In genomic region chr7:30596721-30597120, GRCh38 we compare ENCODE assay signal across 8 cellular contexts. TPM values are rescaled to one million over a fixed set of nuclear protein-coding genes. Genes with fewer than 3 reads are reported as not detected.
A peak's percentile ranks its signal among the peaks of the same experiment; 100 is the strongest.
DNase-seq lines count a peak whose midpoint lies in the region; ATAC-seq and TF ChIP-seq lines count a peak whose summit lies in the region.

No MANE protein-coding gene starts in this region.

- ATAC-seq in HG03342 (IDR thresholded peaks at IDR 0.05; ENCODE audit: unreplicated experiment) (no peak), omental fat pad (ENCODE audit: low FRiP score) (no peak)

- peaks cover 44% of the 10 kb centered on the region for H3K36me3 Mint-ChIP-seq in activated naive CD4-positive, alpha-beta T cell treated with anti-CD3 and anti-CD28 coated beads, Interleukin-2, amount 10 ng/mL, durations not matched to agents 7 days and 5 days

- peak overlapping the region in 4 of 5 donors; percentile 54 to 99 (median 92) for H3K9ac ChIP-seq in subcutaneous abdominal adipose tissue (ENCODE audit: low read length in 5 of 5)

- H3K27ac Mint-ChIP-seq in activated naive CD4-positive, alpha-beta T cell treated with anti-CD3 and anti-CD28 coated beads, Interleukin-2, amount 10 ng/mL, durations not matched to agents 7 days and 5 days, result peak overlapping the region; percentile 100

- peaks cover 0 to 41% (median 35%) of the 10 kb centered on the region in 5 donors for H3K4me1 ChIP-seq in subcutaneous abdominal adipose tissue (ENCODE audit: control insufficient read depth in 5 of 5, insufficient read depth in 5 of 5, low read length in 5 of 5)

- H3K36me3 ChIP-seq in subcutaneous abdominal adipose tissue (ENCODE audit: control insufficient read depth in 5 of 5, insufficient read depth in 5 of 5, low read length in 5 of 5), result peaks cover 15 to 22% (median 18%) of the 10 kb centered on the region in 5 donors

- H3K27me3 ChIP-seq in subcutaneous abdominal adipose tissue (ENCODE audit: control insufficient read depth in 5 of 5, insufficient read depth in 4 of 5, low read length in 5 of 5), result no peaks in the 10 kb centered on the region

- H3K27me3 Mint-ChIP-seq in activated naive CD4-positive, alpha-beta T cell treated with anti-CD3 and anti-CD28 coated beads, Interleukin-2, amount 10 ng/mL, durations not matched to agents 7 days and 5 days, result peaks cover 4% of the 10 kb centered on the region

- H3K9me3 Mint-ChIP-seq in activated naive CD4-positive, alpha-beta T cell treated with anti-CD3 and anti-CD28 coated beads, Interleukin-2, amount 10 ng/mL, durations not matched to agents 7 days and 5 days, result no peaks in the 10 kb centered on the region

- DNase-seq in activated naive CD4-positive, alpha-beta T cell treated with anti-CD3 and anti-CD28 coated beads, Interleukin-2, amount 10 ng/mL, durations not matched to agents 7 days and 5 days, result no peak
- DNase-seq in activated naive CD4-positive, alpha-beta T cell (lab: John Stamatoyannopoulos, UW), result no peak
- DNase-seq in fibroblast of the aortic adventitia (ENCODE audit: low read depth) (peak; percentile 46), NCI-H1048 (lab: John Stamatoyannopoulos, UW) (no peak), omental fat pad (ENCODE audit: low spot score) (no peak)

- H3K4me3 ChIP-seq in WI38 (ENCODE audit: low read depth, low read length) (peak overlapping the region; percentile 100), fibroblast of the aortic adventitia (ENCODE audit: low read depth, low read length) (peak overlapping the region; percentile 99), subcutaneous abdominal adipose tissue (ENCODE audit: low read depth in 1 of 5, low read length in 5 of 5) (peak overlapping the region; percentile 86 to 99 (median 98))

- CTCF ChIA-PET in activated naive CD4-positive, alpha-beta T cell treated with anti-CD3 and anti-CD28 coated beads, Interleukin-2, amount 10 ng/mL, durations not matched to agents 7 days and 5 days (lab: Charles Lee), result interaction anchor here (0.7 to 2.8 kb wide), 2 partner anchors 34 to 144 kb away, joined by 3 to 9 read pairs; no protein-coding TSS in a partner anchor

- H3K4me3 Mint-ChIP-seq in activated naive CD4-positive, alpha-beta T cell treated with anti-CD3 and anti-CD28 coated beads, Interleukin-2, amount 10 ng/mL, durations not matched to agents 7 days and 5 days, result peak overlapping the region; percentile 89

- H3K9me3 ChIP-seq in subcutaneous abdominal adipose tissue (ENCODE audit: control insufficient read depth in 5 of 5, low read length in 5 of 5), result no peaks in the 10 kb centered on the region

- H3K4me1 Mint-ChIP-seq in activated naive CD4-positive, alpha-beta T cell treated with anti-CD3 and anti-CD28 coated beads, Interleukin-2, amount 10 ng/mL, durations not matched to agents 7 days and 5 days, result peaks cover 58% of the 10 kb centered on the region

- H3K27ac ChIP-seq in subcutaneous abdominal adipose tissue (ENCODE audit: low read depth, low read length), result no peak overlapping the region

- TF ChIP-seq CTCF in WI38 (IDR thresholded peaks at IDR 0.05; ENCODE audit: low read depth, low read length), result no peak
- no peak for TF ChIP-seq CTCF in fibroblast of the aortic adventitia (IDR thresholded peaks at IDR 0.05; ENCODE audit: insufficient read depth, low read length)
- TF ChIP-seq CTCF in omental fat pad (IDR thresholded peaks at IDR 0.05), result no peak

RNA-seq across cellular contexts. Expression of gene GARS1, which starts 2.0 kb away (rescaled TPM):
- 298 and 452 TPM in 2 replicates for total RNA-seq in fibroblast of the aortic adventitia (ENCODE audit: low replicate concordance)
- total RNA-seq in omental fat pad, result 100 to 1,000 TPM in 2 of 4 donors, 10 to 100 TPM in 2; 66.8 to 136 (median 105) TPM
